ENCODE assay signal across 8 cellular contexts in genomic region chr5:125283372-125283771, GRCh38.
"Had no signal": no experiment of that assay in that cellular context is flagged by ENCODE, and none has a peak within 500 bp of the region (broad histone marks: within the 10 kb centered on the region; RNA-seq: fewer than 3 reads in every experiment).

No MANE protein-coding gene starts in this region.

- H3K4me3 ChIP-seq: GM23248, HAP-1 had no signal

- H3K9me3 ChIP-seq: HAP-1 had no signal

- H3K27ac ChIP-seq: GM23248, HL-60 had no signal

- H3K4me3 Mint-ChIP-seq: IgD-negative memory B cell had no signal

- H3K36me3 ChIP-seq: HAP-1 had no signal

- H3K36me3 Mint-ChIP-seq: IgD-negative memory B cell had no signal

- ATAC-seq: HCT116, HepG2 had no signal

- H3K9ac ChIP-seq: GM23248 had no signal

- H3K4me1 ChIP-seq: HAP-1 had no signal

- H3K27ac Mint-ChIP-seq: IgD-negative memory B cell had no signal

- DNase-seq: GM23248, GOT3, H7 had no signal

- H3K4me1 Mint-ChIP-seq: IgD-negative memory B cell had no signal
